8 cellular contexts compared by ENCODE assay signal in genomic region chr20:23361108-23361650, GRCh38. TPM values are rescaled to one million over a fixed set of nuclear protein-coding genes. Genes with fewer than 3 reads are reported as not detected.
DNase-seq lines count a peak whose midpoint lies in the region; ATAC-seq, FAIRE-seq and TF ChIP-seq lines count a peak whose summit lies in the region.

No MANE protein-coding gene starts in this region.

- intact Hi-C loops in pancreas (cut with DNase I): no loop called here

- peaks cover 19% of the 10 kb centered on the region for H3K36me3 Mint-ChIP-seq in activated CD8-positive, alpha-beta memory T cell treated with anti-CD3 and anti-CD28 coated beads, Interleukin-2, amount 10 ng/mL, durations not matched to agents 7 days and 5 days

- H3K27ac Mint-ChIP-seq in activated CD8-positive, alpha-beta memory T cell treated with anti-CD3 and anti-CD28 coated beads, Interleukin-2, amount 10 ng/mL, durations not matched to agents 7 days and 5 days: peak overlapping the region; percentile 90

- H3K4me1 ChIP-seq in foreskin keratinocyte: peaks cover 6% of the 10 kb centered on the region
- peaks cover 10 to 41% (median 29%) of the 10 kb centered on the region in 3 donors for H3K4me1 ChIP-seq in pancreas

- H3K27me3 Mint-ChIP-seq in activated CD8-positive, alpha-beta memory T cell treated with anti-CD3 and anti-CD28 coated beads, Interleukin-2, amount 10 ng/mL, durations not matched to agents 7 days and 5 days: no peaks in the 10 kb centered on the region

- H3K4me3 Mint-ChIP-seq in activated CD8-positive, alpha-beta memory T cell treated with anti-CD3 and anti-CD28 coated beads, Interleukin-2, amount 10 ng/mL, durations not matched to agents 7 days and 5 days: peak overlapping the region; percentile 81

- ATAC-seq in activated CD8-positive, alpha-beta memory T cell treated with anti-CD3 and anti-CD28 coated beads, Interleukin-2, amount 10 ng/mL, durations not matched to agents 7 days and 5 days: no peak
- ATAC-seq in foreskin keratinocyte (no peak), pancreas (peak in 1 of 4 donors; percentile 9), HG03442 (IDR thresholded peaks at IDR 0.05; ENCODE audit: unreplicated experiment) (no peak)

- H3K4me3 ChIP-seq in WERI-Rb-1 (ENCODE audit: low read depth, low read length) (peak overlapping the region; percentile 76), pancreas (peak overlapping the region; percentile 59 to 93 (median 90))

- H3K9me3 ChIP-seq in WERI-Rb-1 (ENCODE audit: severe bottlenecking) (no peaks in the 10 kb centered on the region), pancreas (no peaks in the 10 kb centered on the region)

- peaks cover 20% of the 10 kb centered on the region for H3K36me3 ChIP-seq in WERI-Rb-1
- H3K36me3 ChIP-seq in pancreas: no peaks in the 10 kb centered on the region

- H3K9me3 Mint-ChIP-seq in activated CD8-positive, alpha-beta memory T cell treated with anti-CD3 and anti-CD28 coated beads, Interleukin-2, amount 10 ng/mL, durations not matched to agents 7 days and 5 days (ENCODE audit: low read depth): no peaks in the 10 kb centered on the region

- no peaks in the 10 kb centered on the region for H3K27me3 ChIP-seq in WERI-Rb-1 (ENCODE audit: insufficient read depth, low read depth, severe bottlenecking)
- H3K27me3 ChIP-seq in foreskin keratinocyte: no peaks in the 10 kb centered on the region
- no peaks in the 10 kb centered on the region for H3K27me3 ChIP-seq in pancreas

- H3K27ac ChIP-seq in WERI-Rb-1: peak overlapping the region; percentile 95
- peak overlapping the region; percentile 80 for H3K27ac ChIP-seq in foreskin keratinocyte
- H3K27ac ChIP-seq in pancreas: peak overlapping the region; percentile 98 to 100 (median 99)

- WGBS in pancreas, 2 donors: 0 to 1% methylated on average over 27 of the region's 27 CpGs

- TF ChIP-seq CTCF in WERI-Rb-1 (IDR thresholded peaks at IDR 0.05; ENCODE audit: low read depth, low read length): no peak
- TF ChIP-seq CTCF in foreskin keratinocyte (conservative IDR thresholded peaks at IDR 0.05): no peak
- TF ChIP-seq CTCF in pancreas (IDR thresholded peaks at IDR 0.05): no peak

- FAIRE-seq in pancreas (lab: Jason Lieb, UNC): no peak

- peaks cover 53% of the 10 kb centered on the region for H3K4me1 Mint-ChIP-seq in activated CD8-positive, alpha-beta memory T cell treated with anti-CD3 and anti-CD28 coated beads, Interleukin-2, amount 10 ng/mL, durations not matched to agents 7 days and 5 days

- CTCF ChIA-PET in activated CD8-positive, alpha-beta memory T cell treated with anti-CD3 and anti-CD28 coated beads, Interleukin-2, amount 10 ng/mL, durations not matched to agents 7 days and 5 days (lab: Charles Lee): interaction anchor here (0.6 to 2.0 kb wide), 6 partner anchors 9 to 60 kb away, joined by 3 to 16 read pairs (median 3); partner anchors contain the start of genes NAPB and NXT1

- no peak for DNase-seq in activated CD8-positive, alpha-beta memory T cell treated with anti-CD3 and anti-CD28 coated beads, Interleukin-2, amount 10 ng/mL, durations not matched to agents 7 days and 5 days
- no peak for DNase-seq in activated CD8-positive, alpha-beta memory T cell treated with anti-CD3 and anti-CD28 coated beads for 24 hours
- no peak for DNase-seq in WERI-Rb-1
- DNase-seq in foreskin keratinocyte: peak in 1 of 2 donors; percentile 20
- peak in 2 of 6 donors; percentile 27 to 28 for DNase-seq in pancreas
- no peak for DNase-seq in activated CD4-positive, CD25-positive, alpha-beta regulatory T cell (lab: John Stamatoyannopoulos, UW)
- no peak for DNase-seq in stimulated activated naive CD4-positive, alpha-beta T cell treated with Interleukin-2 at 50 U/mL for 16 hours (lab: John Stamatoyannopoulos, UW)

RNA-seq across cellular contexts. Expression of gene GZF1, which starts 0.8 kb away (rescaled TPM):
- 10 to 100 TPM; 10.2 to 14.4 TPM for total RNA-seq in activated CD8-positive, alpha-beta memory T cell treated with anti-CD3 and anti-CD28 coated beads, Interleukin-2, amount 10 ng/mL, durations not matched to agents 7 days and 5 days
- total RNA-seq in foreskin keratinocyte (8.5 and 9.5 TPM in 2 replicates), pancreas (1 to 10 TPM; 3.5 to 7.9 (median 4.2) TPM)
- polyA plus RNA-seq in foreskin keratinocyte (3.1 and 3.5 TPM in 2 replicates), pancreas (1 to 10 TPM; 4.3 to 4.5 TPM)

RNA-seq across cellular contexts. Expression of gene NXT1, which starts 10.6 kb away (rescaled TPM):
- total RNA-seq in activated CD8-positive, alpha-beta memory T cell treated with anti-CD3 and anti-CD28 coated beads, Interleukin-2, amount 10 ng/mL, durations not matched to agents 7 days and 5 days: 10 to 100 TPM; 34.0 to 48.3 TPM
- total RNA-seq in foreskin keratinocyte (41.5 and 47.4 TPM in 2 replicates), pancreas (1 to 10 TPM; 4.2 to 9.6 (median 7.2) TPM)
- polyA plus RNA-seq in foreskin keratinocyte (52.2 and 58.5 TPM in 2 replicates), pancreas (1 to 10 TPM; 7.8 to 8.8 TPM)
